8 cellular contexts compared by ENCODE assay signal in genomic region chr17:76239538-76240274, GRCh38. TPM values are rescaled to one million over a fixed set of nuclear protein-coding genes. Genes with fewer than 3 reads are reported as not detected.
A peak's percentile ranks its signal among the peaks of the same experiment; 100 is the strongest.
DNase-seq lines count a peak whose midpoint lies in the region; ATAC-seq, FAIRE-seq and TF ChIP-seq lines count a peak whose summit lies in the region.

No MANE protein-coding gene starts in this region.

- intact Hi-C loops in GM12878 (cut with micrococcal nuclease; ENCODE audit: unreplicated experiment) = loop anchor here (5.0 kb wide), 1 partner anchor 47 kb away; no protein-coding TSS in a partner anchor

- H3K27me3 Mint-ChIP-seq in memory B cell = peaks cover 17% of the 10 kb centered on the region

- H3K4me2 ChIP-seq in GM12878 (ENCODE audit: control insufficient read depth, insufficient read depth) = peak overlapping the region; percentile 77; the same call in 1 of the 2 replicates

- H3K4me1 Mint-ChIP-seq in memory B cell = peaks cover 4% of the 10 kb centered on the region

- TF ChIP-seq RAD21 in GM12878 (IDR thresholded peaks at IDR 0.05; ENCODE audit: insufficient read depth, low read depth, low read length) = no peak

- H3K9me3 Mint-ChIP-seq in memory B cell = no peaks in the 10 kb centered on the region

- no peak overlapping the region for H3K27ac Mint-ChIP-seq in memory B cell

- H3K27me3 ChIP-seq in GM12878 (replicated peaks in 1 of 2; ENCODE audit: control insufficient read depth in 2 of 2, insufficient read depth in 2 of 2, low read length in 1 of 2) = peaks cover 0 to 3% of the 10 kb centered on the region in 2 experiments; a peak in 2 of 4 replicates

- WGBS in GM12878 (ENCODE audit: insufficient coverage, insufficient replicate concordance, low lambda C conversion rate, missing lambda C conversion rate) = 52% methylated on average over 24 of the region's 75 CpGs
- 4% methylated on average over 75 of the region's 75 CpGs for WGBS in urinary bladder

- H3K36me3 ChIP-seq in GM12878 (ENCODE audit: control insufficient read depth in 2 of 2, insufficient read depth in 2 of 2, low read length in 1 of 2) = no peaks in the 10 kb centered on the region
- H3K36me3 ChIP-seq in urinary bladder (ENCODE audit: insufficient read depth) = no peaks in the 10 kb centered on the region

- no peaks in the 10 kb centered on the region for H3K9me3 ChIP-seq in GM12878 (replicated peaks; ENCODE audit: control insufficient read depth, insufficient read depth, low read length)

- H3K4me3 ChIP-seq in GM12875 (ENCODE audit: low read depth, low read length) = peak overlapping the region; percentile 44
- H3K4me3 ChIP-seq in GM12878 = peak overlapping the region; percentile 33; the same call in 1 of the 2 replicates
- H3K4me3 ChIP-seq in urinary bladder (ENCODE audit: low read depth, low read length) = peak overlapping the region; percentile 77

- no peak for TF ChIP-seq POLR2A in GM12878 (IDR thresholded peaks at IDR 0.05; ENCODE audit: low read depth, low read length)

- H3K27ac ChIP-seq in GM12878 (ENCODE audit: control insufficient read depth, insufficient read depth) = no peak overlapping the region
- peak overlapping the region; percentile 61 for H3K27ac ChIP-seq in urinary bladder (ENCODE audit: low read depth)

- DNase-seq in GM12878 (ENCODE audit: low read depth, low spot score) (no peak), memory B cell (ENCODE audit: low spot score in 2 of 2) (no peak), SIG-M5 treated with dmso at 0.1 percent for 504 hours (lab: John Stamatoyannopoulos, UW; ENCODE audit: unreplicated experiment) (no peak)
- no peak for DNase-seq in central memory CD4-positive, alpha-beta T cell

- FAIRE-seq in GM12878 (lab: Jason Lieb, UNC) = no peak

- ATAC-seq in HG03354 (IDR thresholded peaks at IDR 0.05; ENCODE audit: poor library complexity, severe bottlenecking, unreplicated experiment) (peak; percentile 17), GM12878 (no peak), memory B cell (ENCODE audit: low read depth) (no peak), GM21390 (IDR thresholded peaks at IDR 0.05; ENCODE audit: unreplicated experiment) (no peak)

- H3K36me3 Mint-ChIP-seq in memory B cell = no peaks in the 10 kb centered on the region

- TF ChIP-seq CTCF in GM12875 (IDR thresholded peaks at IDR 0.05; ENCODE audit: borderline replicate concordance, insufficient read depth, low read depth, low read length) (no peak), GM12878 (IDR thresholded peaks at IDR 0.05 in 2 of 3, conservative IDR thresholded peaks at IDR 0.05 in 1 of 3; ENCODE audit: control insufficient read depth in 2 of 3, extremely low read depth in 1 of 3, insufficient read depth in 1 of 3, low read depth in 3 of 3, low read length in 3 of 3) (no peak)

- no TSS peak for BruUV-seq in GM12878 (replicated peaks; lab: Mats Ljungman, UMichigan)

- POLR2A ChIA-PET in GM12878 (lab: Charles Lee) = interaction anchor here (2.0 to 16.9 kb wide), 2 partner anchors 7 to 26 kb away, joined by 11 to 341 read pairs; partner anchors contain the start of gene UBALD2

- peaks cover 21% of the 10 kb centered on the region for H3K4me1 ChIP-seq in GM12878 (ENCODE audit: control insufficient read depth, insufficient read depth, low read length)
- H3K4me1 ChIP-seq in urinary bladder (ENCODE audit: insufficient read depth) = no peaks in the 10 kb centered on the region

- H3K9ac ChIP-seq in GM12878 (ENCODE audit: control insufficient read depth, insufficient read depth, low read length) = peak overlapping the region; percentile 7; the same call in 1 of the 2 replicates

- no peak for TF ChIP-seq EP300 in GM12878 (IDR thresholded peaks at IDR 0.05; ENCODE audit: borderline replicate concordance in 1 of 2, control insufficient read depth in 1 of 2, low read depth in 2 of 2, low read length in 2 of 2)

- H2AFZ ChIP-seq in GM12878 (ENCODE audit: control insufficient read depth, low read depth, low read length) = no peak overlapping the region

- SMC1A ChIA-PET in GM12878 (lab: Charles Lee; ENCODE audit: uncharacterized antibody, unreplicated experiment) = interaction anchor here (3.0 to 4.9 kb wide), 2 partner anchors 23 to 56 kb away, joined by 8 to 61 read pairs; partner anchors contain the start of gene UBALD2

- no peaks in the 10 kb centered on the region for H4K20me1 ChIP-seq in GM12878 (ENCODE audit: control insufficient read depth, insufficient read depth)

- in situ Hi-C loops in GM12878 (cut with MboI) = no loop called here

- CTCF ChIA-PET in GM12878 (lab: Yijun Ruan, JAX) = interaction anchor here (2.2 kb wide), 1 partner anchor 23 kb away, joined by 7 read pairs; no protein-coding TSS in a partner anchor

- peak overlapping the region; percentile 73 for H3K4me3 Mint-ChIP-seq in memory B cell

- RAD21 ChIA-PET in GM12878 (lab: Charles Lee; ENCODE audit: unreplicated experiment) = interaction anchor here (1.9 kb wide), 1 partner anchor 20 kb away, joined by 8 read pairs; no protein-coding TSS in a partner anchor

- H3K79me2 ChIP-seq in GM12878 (ENCODE audit: control insufficient read depth, insufficient read depth, low read length) = no peaks in the 10 kb centered on the region

TF ChIP-seq in GM12878, 131 proteins besides CTCF, POLR2A, EP300 and RAD21 (continues in another document):
- no peak for TF ChIP-seq IRF5 (IDR thresholded peaks at IDR 0.05; ENCODE audit: borderline replicate concordance)
- TF ChIP-seq BMI1 (IDR thresholded peaks at IDR 0.05; ENCODE audit: borderline replicate concordance) = no peak
- peak; percentile 54; the same call in 1 of the 2 replicates for TF ChIP-seq GATAD2B (conservative IDR thresholded peaks at IDR 0.05; ENCODE audit: low read depth)
- TF ChIP-seq EED (IDR thresholded peaks at IDR 0.05; ENCODE audit: low read depth) = no peak
- no peak for TF ChIP-seq MLLT1 (IDR thresholded peaks at IDR 0.05)
- TF ChIP-seq NR2F1 (conservative IDR thresholded peaks at IDR 0.05) = peak; percentile 39; the same call in 1 of the 2 replicates

RNA-seq across cellular contexts. Expression of gene RNF157, which starts 0.6 kb away (rescaled TPM):
- total RNA-seq in GM12878 (2013; cell fraction: nucleolus; rRNA removed) = 1.4 and 2.8 TPM in 2 replicates
- total RNA-seq in GM12878 (2014; rRNA removed) (9.7 and 10.4 TPM in 2 replicates), GM12878 (2014; rRNA removed; fragmentation: Illumina TruSeq; extraction: Trizol) (10.4 and 11.8 TPM in 2 replicates), GM12878 (2021) (14.8 and 17.9 TPM in 2 replicates), urinary bladder (1.9 TPM)
- polyA plus RNA-seq in GM12878 (2011; ENCODE audit: low read depth) = 5.8 TPM
- polyA plus RNA-seq in GM12878 (2011; rRNA removed) (6.0 and 7.3 TPM in 2 replicates), GM12878 (2014; fragmentation: Illumina TruSeq; extraction: Trizol) (14.1 and 15.9 TPM in 2 replicates), GM12878 (2014; fragmentation: Nextera tagmentation; extraction: Ambion mirVana) (1 to 10 TPM; 5.2 to 9.5 TPM), GM12878 (2014; rRNA removed) (12.1 and 12.3 TPM in 2 replicates), GM12878 (2016; fragmentation: Nextera tagmentation; extraction: Ambion mirVana) (1 to 10 TPM; 1.4 to 3.4 TPM), urinary bladder (5.8 TPM)
- 7.3 and 8.6 TPM in 2 replicates for polyA plus RNA-seq in GM12878 (2011; cell fraction: cytosol; rRNA removed)
- 3.7 and 4.7 TPM in 2 replicates for polyA plus RNA-seq in GM12878 (2011; cell fraction: nucleus; rRNA removed)
- polyA plus RNA-seq in GM12878 (2012) = 6.4 and 8.4 TPM in 2 replicates
- polyA minus RNA-seq in GM12878 (2011; rRNA and poly(A)+ RNA removed) = 6.6 and 10.4 TPM in 2 replicates
- 3.1 and 4.8 TPM in 2 replicates for polyA minus RNA-seq in GM12878 (2011; cell fraction: cytosol; rRNA and poly(A)+ RNA removed)
- 2.5 and 6.2 TPM in 2 replicates for polyA minus RNA-seq in GM12878 (2011; cell fraction: nucleus; rRNA and poly(A)+ RNA removed)

RNA-seq across cellular contexts. Expression of gene UBALD2, which starts 25.4 kb away (rescaled TPM):
- total RNA-seq in GM12878 (2013; cell fraction: nucleolus; rRNA removed) = 10.7 and 18.0 TPM in 2 replicates
- total RNA-seq in GM12878 (2014; rRNA removed) = 54.7 and 63.4 TPM in 2 replicates
- 12.3 and 17.1 TPM in 2 replicates for total RNA-seq in GM12878 (2014; rRNA removed; fragmentation: Illumina TruSeq; extraction: Trizol)
- total RNA-seq in GM12878 (2021) = 130 and 132 TPM in 2 replicates
- polyA plus RNA-seq in GM12878 (2011; ENCODE audit: low read depth) = 44.7 TPM
- polyA plus RNA-seq in GM12878 (2011; rRNA removed) = 50.3 and 165 TPM in 2 replicates
- polyA plus RNA-seq in GM12878 (2011; cell fraction: cytosol; rRNA removed) = 54.9 and 77.4 TPM in 2 replicates
- polyA plus RNA-seq in GM12878 (2011; cell fraction: nucleus; rRNA removed) = 56.6 and 64.5 TPM in 2 replicates
- polyA plus RNA-seq in GM12878 (2012) = 98.6 and 132 TPM in 2 replicates
- polyA plus RNA-seq in GM12878 (2014; fragmentation: Illumina TruSeq; extraction: Trizol) = 12.1 and 24.0 TPM in 2 replicates
- polyA plus RNA-seq in GM12878 (2014; fragmentation: Nextera tagmentation; extraction: Ambion mirVana) = 10 to 100 TPM in 1 of 2 experiments, 1 to 10 TPM in 1; 4.4 to 16.4 TPM
- polyA plus RNA-seq in GM12878 (2014; rRNA removed) = 66.4 and 81.1 TPM in 2 replicates
- 1 to 10 TPM; 2.8 TPM for polyA plus RNA-seq in GM12878 (2016; fragmentation: Nextera tagmentation; extraction: Ambion mirVana)
- 24.4 and 40.4 TPM in 2 replicates for polyA minus RNA-seq in GM12878 (2011; rRNA and poly(A)+ RNA removed)
- 55.5 and 60.7 TPM in 2 replicates for polyA minus RNA-seq in GM12878 (2011; cell fraction: cytosol; rRNA and poly(A)+ RNA removed)
- polyA minus RNA-seq in GM12878 (2011; cell fraction: nucleus; rRNA and poly(A)+ RNA removed) = 18.3 and 30.3 TPM in 2 replicates
- total RNA-seq in urinary bladder = 5.4 TPM
- polyA plus RNA-seq in urinary bladder = 22.4 TPM
